Comparison of ENCODE assay signal across 10 cellular contexts in the genomic region with DNA sequence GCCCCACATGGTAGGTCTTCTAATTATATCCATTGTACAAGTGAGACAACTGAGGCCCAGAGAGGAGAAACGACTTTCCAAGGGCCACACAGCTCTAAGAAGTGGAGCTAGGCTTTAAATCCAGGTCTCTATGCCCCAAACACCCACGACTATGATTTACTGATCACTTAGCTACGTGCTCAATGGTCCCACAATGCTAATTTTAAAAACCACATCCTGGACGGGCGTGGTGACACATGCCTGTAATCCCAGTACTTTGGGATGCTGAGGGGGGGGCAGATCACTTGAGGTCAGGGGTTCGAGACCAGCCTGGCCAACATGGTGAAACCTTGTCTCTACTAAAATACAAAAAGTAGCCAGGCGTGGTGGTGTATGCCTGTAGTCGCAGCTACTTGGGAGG. TPM values are rescaled to one million over a fixed set of nuclear protein-coding genes. Genes with fewer than 3 reads are reported as not detected.
DNase-seq lines count a peak whose midpoint lies in the region; ATAC-seq and TF ChIP-seq lines count a peak whose summit lies in the region.
"Had no signal": no experiment of that assay in that cellular context is flagged by ENCODE, and none has a peak within 500 bp of the region (broad histone marks: within the 10 kb centered on the region; RNA-seq: fewer than 3 reads in every experiment).

No MANE protein-coding gene starts in this region.

- DNase-seq in activated CD4-positive, alpha-beta T cell treated with anti-CD3 and anti-CD28 coated beads for 48 hours: peak; percentile 23
- DNase-seq in activated CD4-positive, alpha-beta T cell treated with anti-CD3 and anti-CD28 coated beads for 1 hour: no peak
- DNase-seq in SJSA1 (ENCODE audit: low read depth in 1 of 2, low spot score in 2 of 2) (peak in 1 of 2 experiments; percentile 29), lower lobe of right lung (no peak), RPMI8226 (no peak), H7 (no peak), A673 (ENCODE audit: low spot score) (no peak)
- DNase-seq: ACHN, NCI-H187 treated with DMSO at 0.1 percent for 48 hours had no signal

- H3K4me1 ChIP-seq in SJSA1 (replicated peaks): peaks cover 29% of the 10 kb centered on the region
- no peaks in the 10 kb centered on the region for H3K4me1 ChIP-seq in lower lobe of right lung
- peaks cover 7% of the 10 kb centered on the region for H3K4me1 ChIP-seq in A673 (ENCODE audit: insufficient read depth, low read length, poor library complexity, severe bottlenecking)

- no peak for TF ChIP-seq CTCF in lower lobe of right lung (IDR thresholded peaks at IDR 0.05)
- TF ChIP-seq CTCF in A673 (conservative IDR thresholded peaks at IDR 0.05; ENCODE audit: low read depth, low read length): no peak

- ATAC-seq in GM21619 (IDR thresholded peaks at IDR 0.05; ENCODE audit: unreplicated experiment) (peak; percentile 5), lower lobe of right lung (no peak)

- H3K9me3 ChIP-seq in SJSA1 (replicated peaks) (no peaks in the 10 kb centered on the region), lower lobe of right lung (no peaks in the 10 kb centered on the region), A673 (ENCODE audit: low read depth, low read length, poor library complexity, severe bottlenecking) (no peaks in the 10 kb centered on the region)

- CTCF ChIA-PET in A673 (lab: Charles Lee): no interaction called here

- no peaks in the 10 kb centered on the region for H3K27me3 ChIP-seq in SJSA1 (replicated peaks)
- no peaks in the 10 kb centered on the region for H3K27me3 ChIP-seq in lower lobe of right lung (ENCODE audit: low read depth)
- H3K27me3 ChIP-seq in H7 (ENCODE audit: control insufficient read depth, insufficient read depth, low read length): no peaks in the 10 kb centered on the region
- no peaks in the 10 kb centered on the region for H3K27me3 ChIP-seq in A673 (replicated peaks; ENCODE audit: insufficient read depth, low read depth, low read length, poor library complexity)

- intact Hi-C loops in lower lobe of right lung (cut with DNase I): no loop called here
- intact Hi-C loops in A673 (cut with micrococcal nuclease; ENCODE audit: unreplicated experiment): no loop called here

- H3K4me3 ChIP-seq in SJSA1 (no peak overlapping the region), lower lobe of right lung (no peak overlapping the region), H7 (ENCODE audit: insufficient read depth, low read depth, low read length) (no peak overlapping the region), A673 (ENCODE audit: low read depth, low read length, poor library complexity, severe bottlenecking) (no peak overlapping the region)

- no TSS peak for BruUV-seq in A673 (replicated peaks; lab: Mats Ljungman, UMichigan)

- POLR2A ChIA-PET in A673 (lab: Charles Lee; ENCODE audit: low non-redundant PET): no interaction called here

- H3K27ac ChIP-seq in SJSA1: peak overlapping the region; percentile 78
- H3K27ac ChIP-seq in lower lobe of right lung: peak overlapping the region; percentile 70
- H3K27ac ChIP-seq in A673 (ENCODE audit: low read depth, low read length, poor library complexity, severe bottlenecking): no peak overlapping the region

- no peaks in the 10 kb centered on the region for H3K36me3 ChIP-seq in SJSA1
- H3K36me3 ChIP-seq in lower lobe of right lung: no peaks in the 10 kb centered on the region
- no peaks in the 10 kb centered on the region for H3K36me3 ChIP-seq in H7 (replicated peaks; ENCODE audit: control insufficient read depth, insufficient read depth, low read length)
- no peaks in the 10 kb centered on the region for H3K36me3 ChIP-seq in A673 (ENCODE audit: insufficient read depth, low read length, poor library complexity, severe bottlenecking)

RNA-seq across cellular contexts. Expression of gene MLEC, which starts 8.4 kb away (rescaled TPM):
- total RNA-seq in SJSA1 (2014; rRNA removed; shearing (Covaris generic)): 70.0 and 84.6 TPM in 2 replicates
- total RNA-seq in lower lobe of right lung (98.1 TPM), A673 (2021) (145 and 176 TPM in 2 replicates)
- total RNA-seq in H7 (2014; rRNA removed; shearing (Covaris generic)): 142 and 181 TPM in 2 replicates

RNA-seq across cellular contexts. Expression of gene UNC119B, which starts 31.7 kb away (rescaled TPM):
- total RNA-seq in SJSA1 (2014; rRNA removed; shearing (Covaris generic)): 4.7 and 6.9 TPM in 2 replicates
- total RNA-seq in lower lobe of right lung (27.1 TPM), A673 (2021) (48.0 and 50.4 TPM in 2 replicates)
- 15.8 and 26.4 TPM in 2 replicates for total RNA-seq in H7 (2014; rRNA removed; shearing (Covaris generic))

RNA-seq across cellular contexts. Expression of gene CABP1, which starts 38.1 kb away (rescaled TPM):
- not detected in 2 replicates for total RNA-seq in SJSA1 (2014; rRNA removed; shearing (Covaris generic))
- total RNA-seq in lower lobe of right lung (0.30 TPM), A673 (2021) (1.2 and 1.6 TPM in 2 replicates)
- total RNA-seq in H7 (2014; rRNA removed; shearing (Covaris generic)): 4.4 and 6.0 TPM in 2 replicates

RNA-seq across cellular contexts. Expression of gene ACADS, which starts 47.1 kb away (rescaled TPM):
- 6.8 and 11.1 TPM in 2 replicates for total RNA-seq in SJSA1 (2014; rRNA removed; shearing (Covaris generic))
- total RNA-seq in lower lobe of right lung (24.4 TPM), A673 (2021) (3.4 and 5.7 TPM in 2 replicates)
- total RNA-seq in H7 (2014; rRNA removed; shearing (Covaris generic)): 14.0 and 16.0 TPM in 2 replicates
